Comparison of ENCODE assay signal across 26 cellular contexts in the genomic region with DNA sequence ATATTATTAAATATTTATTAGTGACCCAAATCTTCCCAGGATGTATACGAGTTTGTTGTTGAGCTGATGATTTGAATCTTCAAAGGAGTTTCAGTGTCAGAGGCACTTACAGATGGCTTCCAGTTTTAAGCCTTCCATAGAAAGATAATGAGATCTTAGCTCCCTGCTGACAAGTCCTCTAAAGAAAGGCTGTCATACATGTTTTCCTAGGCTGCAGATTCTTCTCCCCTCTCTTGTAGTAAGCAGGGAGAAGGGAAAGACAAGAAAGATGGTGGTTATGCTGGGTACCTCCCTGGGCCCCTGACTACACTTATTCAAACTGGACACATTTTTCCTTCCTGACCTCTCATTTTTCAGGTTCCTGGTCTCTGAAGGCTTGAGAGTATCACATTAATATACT. TPM values are rescaled to one million over a fixed set of nuclear protein-coding genes. Genes with fewer than 3 reads are reported as not detected.
"Had no signal": no experiment of that assay in that cellular context is flagged by ENCODE, and none has a peak within 500 bp of the region (broad histone marks: within the 10 kb centered on the region; RNA-seq: fewer than 3 reads in every experiment).

No MANE protein-coding gene starts in this region.

- H3K4me3 ChIP-seq: gastrocnemius medialis, lung, mucosa of descending colon, pancreas, prostate gland, right atrium auricular region, smooth muscle cell, suprapubic skin, transverse colon, upper lobe of right lung, uterus had no signal

- H3K27ac ChIP-seq: epithelial cell of prostate, gastrocnemius medialis, pancreas, prostate gland, right atrium auricular region, suprapubic skin, transverse colon, upper lobe of right lung, uterus had no signal

- H3K4me2 ChIP-seq: smooth muscle cell had no signal

- H3K9me3 ChIP-seq: gastrocnemius medialis, mucosa of descending colon, pancreas, prostate gland, right atrium auricular region, suprapubic skin, transverse colon, upper lobe of right lung, uterus had no signal

- H3K27me3 ChIP-seq: gastrocnemius medialis, pancreas, right atrium auricular region, suprapubic skin, transverse colon, uterus had no signal

- H3K36me3 ChIP-seq: gastrocnemius medialis, pancreas, prostate gland, right atrium auricular region, suprapubic skin, transverse colon, upper lobe of right lung, uterus had no signal

- H3K4me1 ChIP-seq: gastrocnemius medialis, pancreas, prostate gland, right atrium auricular region, suprapubic skin, transverse colon, upper lobe of right lung, uterus had no signal

- DNase-seq: effector CD8-positive, alpha-beta T cell; endodermal cell; foreskin fibroblast; gastrocnemius medialis; head of caudate nucleus; kidney; mucosa of descending colon; naive B cell; occipital lobe; pancreas; stimulated activated CD4-positive, alpha-beta T cell treated with anti-CD3 and anti-CD28 coated beads, Interleukin-12 subunit alpha, Interleukin-12 subunit beta, amount 100 ng/mL, for 4 hours; stimulated activated CD4-positive, alpha-beta T cell treated with anti-CD3 and anti-CD28 coated beads, Interleukin-1b, Interleukin-23, amount 100 ng/mL, for 48 hours; stimulated activated CD4-positive, alpha-beta T cell treated with anti-CD3 and anti-CD28 coated beads, Interleukin-4, amount 100 ng/mL, for 1 hour; stimulated activated CD8-positive, alpha-beta memory T cell treated with anti-CD3 and anti-CD28 coated beads, Interleukin-4, amount 100 ng/mL, for 48 hours; stimulated activated naive CD4-positive, alpha-beta T cell; stimulated activated naive CD8-positive, alpha-beta T cell treated with anti-CD3 and anti-CD28 coated beads, Interleukin-15, amount 100 ng/mL, for 72 hours; transverse colon; upper lobe of right lung; uterus had no signal

RNA-seq across cellular contexts. Expression of a gene that starts 8.1 kb away (rescaled TPM):
- total RNA-seq: natural killer cell treated with Interleukin-12 subunit alpha and Interleukin-12 subunit beta and Interleukin-15 and Interleukin-18, amount 100 ng/mL, for 72 hours had no signal
